1 cellular context compared by ENCODE assay signal in the genomic region with DNA sequence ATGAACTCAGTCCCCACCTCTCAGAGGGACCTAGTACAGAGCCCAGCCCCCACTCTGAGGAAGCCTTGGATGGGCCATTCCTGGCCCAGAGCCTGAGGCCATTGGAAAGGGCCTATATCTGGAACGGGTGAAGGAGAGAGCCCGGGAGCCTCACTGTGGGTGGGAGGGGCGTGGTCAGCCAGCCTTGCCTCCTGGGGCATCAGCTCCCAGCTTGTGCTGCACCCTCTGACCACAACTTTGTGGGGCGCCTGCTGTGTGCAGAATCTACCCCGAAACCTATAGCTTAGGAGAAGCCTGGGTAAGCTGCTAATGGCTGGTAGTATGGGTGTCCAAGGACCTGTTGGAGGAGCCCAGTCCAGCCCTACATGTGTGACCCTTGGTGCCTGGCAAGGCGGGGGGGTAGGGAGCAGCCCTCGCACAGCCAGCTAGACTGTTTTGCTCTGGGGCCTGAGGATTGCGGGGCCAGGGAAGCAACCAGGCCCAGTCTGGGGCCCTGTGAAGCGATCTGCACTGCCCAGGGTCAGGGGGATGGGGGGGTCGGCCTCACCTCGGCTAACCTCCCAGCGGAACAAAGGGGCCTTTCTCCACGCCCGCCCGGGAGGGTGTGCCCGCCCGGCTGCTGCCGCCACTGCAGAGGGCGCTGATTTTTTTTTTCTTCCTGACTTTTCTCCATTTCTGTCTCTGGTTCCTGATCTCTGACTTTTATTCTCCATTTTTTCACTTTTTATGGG.
TF ChIP-seq lines count a peak whose summit lies in the region.

No MANE protein-coding gene starts in this region.

TF ChIP-seq in HCT116, 20 proteins besides CTCF, POLR2A, EP300 and RAD21 (continued from another document):
- no peak for TF ChIP-seq TCF7L2 (IDR thresholded peaks at IDR 0.05; ENCODE audit: borderline replicate concordance, extremely low read depth, insufficient read depth, insufficient read length)
- TF ChIP-seq, protein P1, sequence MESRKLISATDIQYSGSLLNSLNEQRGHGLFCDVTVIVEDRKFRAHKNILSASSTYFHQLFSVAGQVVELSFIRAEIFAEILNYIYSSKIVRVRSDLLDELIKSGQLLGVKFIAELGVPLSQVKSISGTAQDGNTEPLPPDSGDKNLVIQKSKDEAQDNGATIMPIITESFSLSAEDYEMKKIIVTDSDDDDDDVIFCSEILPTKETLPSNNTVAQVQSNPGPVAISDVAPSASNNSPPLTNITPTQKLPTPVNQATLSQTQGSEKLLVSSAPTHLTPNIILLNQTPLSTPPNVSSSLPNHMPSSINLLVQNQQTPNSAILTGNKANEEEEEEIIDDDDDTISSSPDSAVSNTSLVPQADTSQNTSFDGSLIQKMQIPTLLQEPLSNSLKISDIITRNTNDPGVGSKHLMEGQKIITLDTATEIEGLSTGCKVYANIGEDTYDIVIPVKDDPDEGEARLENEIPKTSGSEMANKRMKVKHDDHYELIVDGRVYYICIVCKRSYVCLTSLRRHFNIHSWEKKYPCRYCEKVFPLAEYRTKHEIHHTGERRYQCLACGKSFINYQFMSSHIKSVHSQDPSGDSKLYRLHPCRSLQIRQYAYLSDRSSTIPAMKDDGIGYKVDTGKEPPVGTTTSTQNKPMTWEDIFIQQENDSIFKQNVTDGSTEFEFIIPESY (IDR thresholded peaks at IDR 0.05; ENCODE audit: extremely low read depth, insufficient replicate concordance, low read length), result no peak
- TF ChIP-seq, protein P2, sequence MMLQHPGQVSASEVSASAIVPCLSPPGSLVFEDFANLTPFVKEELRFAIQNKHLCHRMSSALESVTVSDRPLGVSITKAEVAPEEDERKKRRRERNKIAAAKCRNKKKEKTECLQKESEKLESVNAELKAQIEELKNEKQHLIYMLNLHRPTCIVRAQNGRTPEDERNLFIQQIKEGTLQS (IDR thresholded peaks at IDR 0.05), result no peak
- TF ChIP-seq ZNF274 (IDR thresholded peaks at IDR 0.05; ENCODE audit: low read depth, low read length), result no peak
- TF ChIP-seq ZFX (IDR thresholded peaks at IDR 0.05), result no peak
- no peak for TF ChIP-seq SIN3A (IDR thresholded peaks at IDR 0.05; ENCODE audit: low read depth)
- no peak for TF ChIP-seq YY1 (IDR thresholded peaks at IDR 0.05; ENCODE audit: extremely low read depth, insufficient replicate concordance, low read depth, low read length)
- no peak for TF ChIP-seq EGR1 (IDR thresholded peaks at IDR 0.05; ENCODE audit: low read depth)
- TF ChIP-seq ELF1 (IDR thresholded peaks at IDR 0.05; ENCODE audit: borderline replicate concordance, low read depth), result no peak
- TF ChIP-seq SRF (IDR thresholded peaks at IDR 0.05; ENCODE audit: low read depth), result no peak
- no peak for TF ChIP-seq FOSL1 (IDR thresholded peaks at IDR 0.05; ENCODE audit: low read depth)
- TF ChIP-seq EZH2phosphoT487 (IDR thresholded peaks at IDR 0.05; ENCODE audit: borderline replicate concordance), result no peak
TF ChIP-seq in HCT116: peak in this region for 0.
